In genomic region chr11:85682330-85683305, GRCh38 we compare ENCODE assay signal across 8 cellular contexts. TPM values are rescaled to one million over a fixed set of nuclear protein-coding genes. Genes with fewer than 3 reads are reported as not detected.
DNase-seq lines count a peak whose midpoint lies in the region; ATAC-seq lines count a peak whose summit lies in the region.

No MANE protein-coding gene starts in this region.

- ATAC-seq in GM18520 (IDR thresholded peaks at IDR 0.05; ENCODE audit: unreplicated experiment) (peak; percentile 33), HG02981 (IDR thresholded peaks at IDR 0.05; ENCODE audit: unreplicated experiment) (peak; percentile 74)

- H3K36me3 ChIP-seq in SJCRH30: no peaks in the 10 kb centered on the region

- peaks cover 12% of the 10 kb centered on the region for H3K4me1 ChIP-seq in SJCRH30

- peak overlapping the region; percentile 80 for H3K27ac Mint-ChIP-seq in activated naive CD8-positive, alpha-beta T cell

- peak overlapping the region; percentile 34 for H3K27ac ChIP-seq in SJCRH30

- H3K9me3 ChIP-seq in SJCRH30 (replicated peaks): no peaks in the 10 kb centered on the region

- H3K4me1 Mint-ChIP-seq in activated naive CD8-positive, alpha-beta T cell (ENCODE audit: low read depth): peaks cover 3% of the 10 kb centered on the region

- peak overlapping the region; percentile 55 for H3K4me3 ChIP-seq in SJCRH30

- H3K27me3 Mint-ChIP-seq in activated naive CD8-positive, alpha-beta T cell: peaks cover 1% of the 10 kb centered on the region

- DNase-seq in SJCRH30 (peak; percentile 78 to 79), hepatic stellate cell (ENCODE audit: low spot score) (peak; percentile 84), Kasumi-1 (lab: John Stamatoyannopoulos, UW) (no peak), ecto neural progenitor cell (ENCODE audit: low spot score) (no peak)
- DNase-seq in stimulated activated CD4-positive, alpha-beta T cell treated with anti-CD3 and anti-CD28 coated beads, Interleukin-15, amount 100 ng/mL, for 48 hours (ENCODE audit: low read depth in 2 of 2): peak; percentile 28 to 65

- H3K27me3 ChIP-seq in SJCRH30: no peaks in the 10 kb centered on the region

- no peaks in the 10 kb centered on the region for H3K36me3 Mint-ChIP-seq in activated naive CD8-positive, alpha-beta T cell

- no peaks in the 10 kb centered on the region for H3K9me3 Mint-ChIP-seq in activated naive CD8-positive, alpha-beta T cell (ENCODE audit: low read depth)

- H3K4me3 Mint-ChIP-seq in activated naive CD8-positive, alpha-beta T cell: peak overlapping the region; percentile 89

RNA-seq across cellular contexts. Expression of gene CCDC89, which starts 3.4 kb away (rescaled TPM):
- 4.4 and 5.0 TPM in 2 replicates for total RNA-seq in SJCRH30 (2014; rRNA removed; shearing (Covaris generic))

RNA-seq across cellular contexts. Expression of gene CREBZF, which starts 17.7 kb away (rescaled TPM):
- total RNA-seq in SJCRH30 (2014; rRNA removed; shearing (Covaris generic)): 85.3 and 109 TPM in 2 replicates

RNA-seq across cellular contexts. Expression of gene TMEM126A, which starts 34.9 kb away (rescaled TPM):
- total RNA-seq in SJCRH30 (2014; rRNA removed; shearing (Covaris generic)): 62.1 and 71.9 TPM in 2 replicates

RNA-seq across cellular contexts. Expression of gene TMEM126B, which starts 54.2 kb away (rescaled TPM):
- total RNA-seq in SJCRH30 (2014; rRNA removed; shearing (Covaris generic)): 94.5 and 105 TPM in 2 replicates

RNA-seq across cellular contexts. Expression of gene DLG2, which starts 55.5 kb away (rescaled TPM):
- 5.3 and 12.1 TPM in 2 replicates for total RNA-seq in SJCRH30 (2014; rRNA removed; shearing (Covaris generic))

Comparison
In these comparisons a context has a peak if more than half of its experiments do, and no peak if none do; other contexts are left out.
1. DNase-seq: peak in SJCRH30 (2 of 2), hepatic stellate cell (single experiment) and stimulated activated CD4-positive, alpha-beta T cell treated with anti-CD3 and anti-CD28 coated beads, Interleukin-15, amount 100 ng/mL, for 48 hours (2 of 2); none in Kasumi-1 (0 of 2) and ecto neural progenitor cell (single experiment).